8 cellular contexts compared by ENCODE assay signal in the genomic region with DNA sequence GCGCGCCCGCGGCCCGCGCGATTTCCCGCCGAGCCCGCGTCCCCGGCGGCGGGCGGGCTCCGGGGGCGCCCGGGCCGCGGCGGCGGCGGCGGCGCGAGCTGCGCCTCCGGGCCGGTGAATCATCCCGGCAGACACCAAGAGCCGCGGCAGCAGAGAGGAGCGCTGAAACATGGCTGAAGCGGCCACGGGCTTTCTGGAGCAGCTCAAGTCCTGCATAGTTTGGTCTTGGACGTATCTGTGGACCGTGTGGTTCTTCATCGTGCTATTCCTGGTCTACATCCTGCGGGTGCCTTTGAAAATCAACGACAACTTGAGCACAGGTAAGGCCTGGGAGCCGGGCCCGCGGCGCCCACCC. TPM values are rescaled to one million over a fixed set of nuclear protein-coding genes. Genes with fewer than 3 reads are reported as not detected.
DNase-seq lines count a peak whose midpoint lies in the region; ATAC-seq, FAIRE-seq and TF ChIP-seq lines count a peak whose summit lies in the region.

Gene ST7, plus strand, starts transcription at position 130 of the 355 bp plus-strand sequence. Its CDS starts 40 bp downstream, at position 170.

- H3K56ac ChIP-seq in H1 (replicated peaks; ENCODE audit: insufficient read length, low read depth, low read length), result peak within 1 kb of the TSS; percentile 89

- TF ChIP-seq POLR2A in H1 (IDR thresholded peaks at IDR 0.05; ENCODE audit: control extremely low read depth in 1 of 2, low read depth in 2 of 2, low read length in 2 of 2), result peak; percentile 44 to 60

- no peak for FAIRE-seq in H1 (lab: Jason Lieb, UNC)

- H3K27ac ChIP-seq in H1 (ENCODE audit: low read depth, low read length) (peak within 1 kb of the TSS; percentile 94), mesodermal cell (ENCODE audit: low read depth, low read length, severe bottlenecking) (peak within 1 kb of the TSS; percentile 98)

- POLR2A ChIA-PET in H1 (lab: Charles Lee; ENCODE audit: partially characterized antibody), result interaction anchor here (0.6 to 3.4 kb wide), 8 partner anchors 9 to 155 kb away, joined by 3 to 34 read pairs (median 4); no protein-coding TSS in a partner anchor

- H3K9ac ChIP-seq in H1 (replicated peaks in 1 of 4; ENCODE audit: extremely low read depth in 1 of 4, low read depth in 3 of 4, low read length in 3 of 4), result peak within 1 kb of the TSS; percentile 90 to 98 (median 96)

- H3K4ac ChIP-seq in H1 (replicated peaks; ENCODE audit: insufficient read length, low read depth, low read length), result no peak within 1 kb of the TSS

- in situ Hi-C loops in ACHN (cut with HindIII; ENCODE audit: low pct_ligation_motif_present, low pct_unique_long_range_greater_than_20kb, low sequenced_read_pairs), result no loop called here

- H2BK120ac ChIP-seq in H1 (replicated peaks; ENCODE audit: low read depth, low read length), result no peak within 1 kb of the TSS

- H3K4me2 ChIP-seq in H1 (ENCODE audit: insufficient read depth in 1 of 2, low read depth in 2 of 2, low read length in 2 of 2), result peak within 1 kb of the TSS; percentile 85 to 95

- WGBS in H1 (ENCODE audit: extremely low coverage in 1 of 2, insufficient coverage in 1 of 2, insufficient read length in 1 of 2, insufficient replicate concordance in 2 of 2, low coverage in 1 of 2, low lambda C conversion rate in 2 of 2, missing lambda C conversion rate in 1 of 2), 2 experiments, result 2% methylated on average over 38 of the region's 44 CpGs; no CpG with 5 or more reads in 1 of the 2 experiments
- 0 to 2% methylated on average over 15 to 24 of the region's 44 CpGs for WGBS in mesodermal cell (ENCODE audit: insufficient coverage in 2 of 2), 2 experiments

- no peaks in the 10 kb centered on the region for H3K9me3 ChIP-seq in H1 (ENCODE audit: insufficient read depth in 2 of 2, low read depth in 1 of 2, low read length in 1 of 2)
- H3K9me3 ChIP-seq in mesodermal cell (ENCODE audit: control insufficient read depth, low read length), result no peaks in the 10 kb centered on the region

- H3K79me1 ChIP-seq in H1 (ENCODE audit: low read depth, low read length), result no peaks in the 10 kb centered on the region

- TF ChIP-seq CTCF in H1 (IDR thresholded peaks at IDR 0.05; ENCODE audit: control extremely low read depth in 1 of 3, insufficient read depth in 1 of 3, low read depth in 1 of 3, low read length in 3 of 3), result no peak

- no peaks in the 10 kb centered on the region for H3K36me3 ChIP-seq in H1 (ENCODE audit: control insufficient read depth in 2 of 4, insufficient read depth in 4 of 4, low read length in 3 of 4)
- H3K36me3 ChIP-seq in mesodermal cell (ENCODE audit: control insufficient read depth, insufficient read depth, low read length), result no peaks in the 10 kb centered on the region

- H4K5ac ChIP-seq in H1 (ENCODE audit: insufficient read length, low read depth, low read length), result peak within 1 kb of the TSS; percentile 97

- no peak for TF ChIP-seq RAD21 in H1 (IDR thresholded peaks at IDR 0.05 in 1 of 2, conservative IDR thresholded peaks at IDR 0.05 in 1 of 2; ENCODE audit: low read depth in 2 of 2, low read length in 2 of 2)

- ATAC-seq in GM18861 (IDR thresholded peaks at IDR 0.05; ENCODE audit: unreplicated experiment) (peak; percentile 18), HG03103 (IDR thresholded peaks at IDR 0.05; ENCODE audit: low read depth, unreplicated experiment) (peak; percentile 25)

- H2BK12ac ChIP-seq in H1 (ENCODE audit: low read depth, low read length), result peak within 1 kb of the TSS; percentile 71

- peak within 1 kb of the TSS; percentile 97 for H4K8ac ChIP-seq in H1 (ENCODE audit: extremely low read depth, insufficient read depth, low read length)

- peak within 1 kb of the TSS; percentile 68 for H4K91ac ChIP-seq in H1 (replicated peaks; ENCODE audit: insufficient read length, low read length)

- peak; percentile 88 for DNase-seq in ACHN
- peak; percentile 77 to 89 for DNase-seq in NCI-H526 (lab: John Stamatoyannopoulos, UW)
- DNase-seq in activated CD8-positive, alpha-beta memory T cell treated with anti-CD3 and anti-CD28 coated beads for 4 hours (ENCODE audit: low read depth in 2 of 2), result peak; percentile 41 to 47
- DNase-seq in H1 (ENCODE audit: low read depth in 1 of 2, low spot score in 2 of 2), result peak in 1 of 2 experiments; percentile 73
- peak; percentile 34 for DNase-seq in stimulated activated CD8-positive, alpha-beta memory T cell treated with anti-CD3 and anti-CD28 coated beads, Interleukin-15, amount 100 ng/mL, for 1 hour (ENCODE audit: low read depth)

- H2BK15ac ChIP-seq in H1 (ENCODE audit: low read length), result peak within 1 kb of the TSS; percentile 19; the same call in 1 of the 2 replicates

- peak within 1 kb of the TSS; percentile 94 for H3K18ac ChIP-seq in H1 (ENCODE audit: extremely low read depth, low read length)

- peak within 1 kb of the TSS; percentile 3 for H3K14ac ChIP-seq in H1 (ENCODE audit: insufficient read length)

- H3K23ac ChIP-seq in H1 (ENCODE audit: insufficient read length), result no peak within 1 kb of the TSS

- H2AFZ ChIP-seq in H1 (ENCODE audit: low read length), result peak within 1 kb of the TSS; percentile 100

- peaks cover 0 to 10% (median 5%) of the 10 kb centered on the region in 4 experiments; a peak in 3 of 7 replicates for H3K4me1 ChIP-seq in H1 (replicated peaks in 1 of 4; ENCODE audit: control insufficient read depth in 3 of 4, insufficient read depth in 4 of 4, low read length in 3 of 4)
- peaks cover 16% of the 10 kb centered on the region for H3K4me1 ChIP-seq in mesodermal cell (ENCODE audit: control insufficient read depth, insufficient read depth, low read length, poor library complexity, severe bottlenecking)

- H3K79me2 ChIP-seq in H1 (ENCODE audit: control insufficient read depth in 1 of 2, insufficient read depth in 2 of 2, low read length in 2 of 2), result peaks cover 0 to 24% of the 10 kb centered on the region in 2 experiments; a peak in 2 of 4 replicates

- no peak for TF ChIP-seq EP300 in H1 (IDR thresholded peaks at IDR 0.05; ENCODE audit: borderline replicate concordance in 1 of 2, low read depth in 2 of 2, low read length in 2 of 2)

- H2AK5ac ChIP-seq in H1 (ENCODE audit: low read depth, low read length), result no peak within 1 kb of the TSS

- H3K23me2 ChIP-seq in H1 (ENCODE audit: low read depth, low read length), result peaks cover 3% of the 10 kb centered on the region

- H3K27me3 ChIP-seq in H1 (replicated peaks in 1 of 4; ENCODE audit: control insufficient read depth in 3 of 4, extremely low read depth in 1 of 4, insufficient read depth in 3 of 4, low read length in 3 of 4), result no peaks in the 10 kb centered on the region

- H2BK20ac ChIP-seq in H1 (ENCODE audit: low read length), result no peak within 1 kb of the TSS

- CTCF ChIA-PET in H1 (lab: Charles Lee; ENCODE audit: partially characterized antibody), result interaction anchor here (0.6 to 2.7 kb wide), 6 partner anchors 14 to 259 kb away, joined by 3 to 10 read pairs (median 3); no protein-coding TSS in a partner anchor

- H3K4me3 ChIP-seq in H1 (ENCODE audit: extremely low read depth in 1 of 4, insufficient read depth in 2 of 4, low read depth in 3 of 4, low read length in 4 of 4) (peak within 1 kb of the TSS; percentile 80 to 97 (median 89)), mesodermal cell (ENCODE audit: extremely low read depth, insufficient read depth, low read length, poor library complexity, severe bottlenecking) (peak within 1 kb of the TSS; percentile 79)

- H2BK5ac ChIP-seq in H1 (ENCODE audit: low read depth, low read length), result peak within 1 kb of the TSS; percentile 96

- no peaks in the 10 kb centered on the region for H4K20me1 ChIP-seq in H1 (replicated peaks in 1 of 2; ENCODE audit: control insufficient read depth in 1 of 2, insufficient read depth in 2 of 2, low read length in 2 of 2)

TF ChIP-seq in H1, 55 proteins besides CTCF, POLR2A, EP300 and RAD21 (continues in another document):
- TF ChIP-seq E2F6 (IDR thresholded peaks at IDR 0.05), result no peak
- peak; percentile 68 for TF ChIP-seq TAF1 (IDR thresholded peaks at IDR 0.05; ENCODE audit: low read depth, low read length)
- TF ChIP-seq NRF1 (IDR thresholded peaks at IDR 0.05; ENCODE audit: low read depth, low read length), result no peak
- no peak for TF ChIP-seq CEBPB (IDR thresholded peaks at IDR 0.05; ENCODE audit: low read depth, low read length)
- TF ChIP-seq PHF8 (conservative IDR thresholded peaks at IDR 0.05; ENCODE audit: low read depth, low read length), result peak; percentile 85
- peak; percentile 57; the same call in 1 of the 2 replicates for TF ChIP-seq TBP (IDR thresholded peaks at IDR 0.05; ENCODE audit: low read depth, low read length)
- TF ChIP-seq FOSL1 (IDR thresholded peaks at IDR 0.05; ENCODE audit: insufficient read depth, low read depth, low read length), result no peak
- no peak for TF ChIP-seq CBX5 (IDR thresholded peaks at IDR 0.05; ENCODE audit: low read depth, low read length)
- TF ChIP-seq GTF2F1 (IDR thresholded peaks at IDR 0.05; ENCODE audit: borderline replicate concordance, low read depth, low read length), result no peak
- 0 out of 2 replicates have a peak, but pooled peaks have one; percentile 6 for TF ChIP-seq JUND (IDR thresholded peaks at IDR 0.05; ENCODE audit: low read length)
- TF ChIP-seq TAF7 (optimal IDR thresholded peaks at IDR 0.05; ENCODE audit: borderline replicate concordance, low read depth, low read length), result peak; percentile 10
- peak; percentile 53; the same call in 1 of the 2 replicates for TF ChIP-seq POLR2AphosphoS5 (IDR thresholded peaks at IDR 0.05; ENCODE audit: low read depth, low read length)
- no peak for TF ChIP-seq KDM5A (IDR thresholded peaks at IDR 0.05; ENCODE audit: low read length)

RNA-seq across cellular contexts. Expression of gene ST7, which starts in this region (rescaled TPM):
- total RNA-seq in H1 (2021; fragmentation: NEBNext Ultra II Directional; extraction: Animal tissue kit (Norgen Biotek cat#: 25700)), result 17.4 and 18.0 TPM in 2 replicates
- polyA plus RNA-seq in H1 (2011; rRNA removed), result 10.1 and 16.3 TPM in 2 replicates
- polyA plus RNA-seq in H1 (2011; cell fraction: cytosol; rRNA removed), result 10.8 TPM
- polyA plus RNA-seq in H1 (2011; cell fraction: nucleus; rRNA removed), result 9.2 TPM
- 11.2 to 15.5 TPM (median 12.8 TPM) in 4 replicates for polyA plus RNA-seq in H1 (2012, experiment 1 of 2)
- 9.4 TPM for polyA plus RNA-seq in H1 (2012, experiment 2 of 2)
- polyA plus RNA-seq in H1 (2013, experiment 1 of 2), result 16.7 TPM
- polyA plus RNA-seq in H1 (2013, experiment 2 of 2), result 18.0 TPM
- 19.0 and 22.6 TPM in 2 replicates for polyA minus RNA-seq in H1 (2011; rRNA and poly(A)+ RNA removed)
- polyA minus RNA-seq in H1 (2011; cell fraction: cytosol; rRNA and poly(A)+ RNA removed), result 11.4 TPM
- 29.3 TPM for polyA minus RNA-seq in H1 (2011; cell fraction: nucleus; rRNA and poly(A)+ RNA removed)
- polyA plus RNA-seq in mesodermal cell (2013, experiment 1 of 2), result 16.9 TPM
- 20.8 TPM for polyA plus RNA-seq in mesodermal cell (2013, experiment 2 of 2)
